9 cellular contexts compared by ENCODE assay signal in genomic region chr14:67269338-67270060, GRCh38. TPM values are rescaled to one million over a fixed set of nuclear protein-coding genes. Genes with fewer than 3 reads are reported as not detected.
A peak's percentile ranks its signal among the peaks of the same experiment; 100 is the strongest.
DNase-seq lines count a peak whose midpoint lies in the region; ATAC-seq and TF ChIP-seq lines count a peak whose summit lies in the region.
"Had no signal": no experiment of that assay in that cellular context is flagged by ENCODE, and none has a peak within 500 bp of the region (broad histone marks: within the 10 kb centered on the region; RNA-seq: fewer than 3 reads in every experiment).

No MANE protein-coding gene starts in this region.

- H3K36me3 Mint-ChIP-seq in nephron (ENCODE audit: low read depth) = peaks cover 35% of the 10 kb centered on the region

- no peaks in the 10 kb centered on the region for H3K9me3 ChIP-seq in A673 (ENCODE audit: low read depth, low read length, poor library complexity, severe bottlenecking)
- H3K9me3 ChIP-seq: Peyer's patch had no signal

- no peaks in the 10 kb centered on the region for H3K27me3 Mint-ChIP-seq in nephron (ENCODE audit: low read depth)

- H3K27me3 ChIP-seq in A673 (replicated peaks; ENCODE audit: insufficient read depth, low read depth, low read length, poor library complexity) = no peaks in the 10 kb centered on the region
- H3K27me3 ChIP-seq: Peyer's patch had no signal

- CTCF ChIA-PET in A673 (lab: Charles Lee) = no interaction called here

- peaks cover 36% of the 10 kb centered on the region for H3K4me1 ChIP-seq in A673 (ENCODE audit: insufficient read depth, low read length, poor library complexity, severe bottlenecking)

- TF ChIP-seq CTCF in A673 (conservative IDR thresholded peaks at IDR 0.05; ENCODE audit: low read depth, low read length) (no peak), nephron (IDR thresholded peaks at IDR 0.05; ENCODE audit: unreplicated experiment in 3 of 3) (no peak)

- peak overlapping the region; percentile 39 for H3K4me3 ChIP-seq in A673 (ENCODE audit: low read depth, low read length, poor library complexity, severe bottlenecking)
- H3K4me3 ChIP-seq: Peyer's patch had no signal

- peaks cover 48% of the 10 kb centered on the region for H3K4me1 Mint-ChIP-seq in nephron

- intact Hi-C loops in A673 (cut with micrococcal nuclease; ENCODE audit: unreplicated experiment) = no loop called here

- POLR2A ChIA-PET in A673 (lab: Charles Lee; ENCODE audit: low non-redundant PET) = interaction anchor here (0.6 kb wide), 1 partner anchor 27 kb away, joined by 11 read pairs; no protein-coding TSS in a partner anchor

- ATAC-seq in GM19351 (IDR thresholded peaks at IDR 0.05; ENCODE audit: unreplicated experiment) (no peak), HG03439 (IDR thresholded peaks at IDR 0.05; ENCODE audit: unreplicated experiment) (no peak)

- DNase-seq in A673 (ENCODE audit: low spot score) (peak; percentile 73), RPMI8226 (peak; percentile 55), fibroblast of the conjunctiva (ENCODE audit: low read depth) (peak; percentile 68), GF-D8 (lab: John Stamatoyannopoulos, UW) (no peak)
- no peak for DNase-seq in activated CD4-positive, CD25-positive, alpha-beta regulatory T cell (lab: John Stamatoyannopoulos, UW)
- DNase-seq: Peyer's patch had no signal

- H3K27ac ChIP-seq in A673 (ENCODE audit: low read depth, low read length, poor library complexity, severe bottlenecking) = peak overlapping the region; percentile 85

- H3K27ac Mint-ChIP-seq in nephron = peak overlapping the region; percentile 97 to 98 (median 98)

- BruUV-seq in A673 (replicated peaks; lab: Mats Ljungman, UMichigan) = no TSS peak

- H3K36me3 ChIP-seq in A673 (ENCODE audit: insufficient read depth, low read length, poor library complexity, severe bottlenecking) = peaks cover 11% of the 10 kb centered on the region

- H3K4me3 Mint-ChIP-seq in nephron = peak overlapping the region; percentile 72 to 73 (median 73)

- no peaks in the 10 kb centered on the region for H3K9me3 Mint-ChIP-seq in nephron

RNA-seq across cellular contexts. Expression of gene PALS1, which starts 28.3 kb away (rescaled TPM):
- 93.2 and 112 TPM in 2 replicates for total RNA-seq in A673 (2021)

Comparison
In these comparisons a context has a peak if more than half of its experiments do, and no peak if none do; other contexts are left out.
1. DNase-seq: peak in A673 (single experiment), RPMI8226 (single experiment) and fibroblast of the conjunctiva (single experiment); none in activated CD4-positive, CD25-positive, alpha-beta regulatory T cell (0 of 4) and GF-D8 (single experiment).